In genomic region chr5:43804723-43805122, GRCh38 we compare ENCODE assay signal across 1 cellular context.
A peak's percentile ranks its signal among the peaks of the same experiment; 100 is the strongest.
TF ChIP-seq lines count a peak whose summit lies in the region.

No MANE protein-coding gene starts in this region.

TF ChIP-seq in K562, 482 proteins besides CTCF, POLR2A, EP300 and RAD21 (continued from another document and continues in another):
- TF ChIP-seq REST (CRISPR knock-in tag; IDR thresholded peaks at IDR 0.05; ENCODE audit: low read depth), result no peak
- TF ChIP-seq ZNF175 (CRISPR knock-in tag; IDR thresholded peaks at IDR 0.05; ENCODE audit: low read depth), result peak; percentile 89
- no peak for TF ChIP-seq E2F1 (CRISPR knock-in tag; IDR thresholded peaks at IDR 0.05)
- TF ChIP-seq CBX8 (IDR thresholded peaks at IDR 0.05; ENCODE audit: borderline replicate concordance, extremely low read depth, low read depth, low read length, poor library complexity, severe bottlenecking), result no peak
- TF ChIP-seq CREBBP (IDR thresholded peaks at IDR 0.05; ENCODE audit: low read depth, low read length), result no peak
- TF ChIP-seq NBN (IDR thresholded peaks at IDR 0.05; ENCODE audit: low read depth), result no peak
- no peak for TF ChIP-seq NFIC (IDR thresholded peaks at IDR 0.05)
- peak; percentile 44; the same call in 1 of the 2 replicates for TF ChIP-seq ZKSCAN8 (CRISPR knock-in tag; IDR thresholded peaks at IDR 0.05)
- peak in 1 of 2 experiments; percentile 47; a peak in 2 of 4 replicates for TF ChIP-seq MAZ (CRISPR knock-in tag; conservative IDR thresholded peaks at IDR 0.05 in 1 of 2, IDR thresholded peaks at IDR 0.05 in 1 of 2)
- no peak for TF ChIP-seq THRA (IDR thresholded peaks at IDR 0.05)
- TF ChIP-seq ZNF134 (CRISPR knock-in tag; conservative IDR thresholded peaks at IDR 0.05), result 0 out of 2 replicates have a peak, but pooled peaks have one; percentile 24
- TF ChIP-seq ZHX1 (conservative IDR thresholded peaks at IDR 0.05; ENCODE audit: low read length), result no peak
- TF ChIP-seq NFYB (IDR thresholded peaks at IDR 0.05; ENCODE audit: extremely low read depth, insufficient read length), result no peak
- no peak for TF ChIP-seq DIDO1 (tag; IDR thresholded peaks at IDR 0.05; ENCODE audit: low read depth)
- TF ChIP-seq ELK3 (CRISPR knock-in tag; IDR thresholded peaks at IDR 0.05), result no peak
- no peak for TF ChIP-seq BRCA1 (IDR thresholded peaks at IDR 0.05)
- no peak for TF ChIP-seq BRCA1 (CRISPR knock-in tag; IDR thresholded peaks at IDR 0.05)
- TF ChIP-seq ATF4 (CRISPR knock-in tag; IDR thresholded peaks at IDR 0.05), result peak; percentile 91
- no peak for TF ChIP-seq NRF1 (conservative IDR thresholded peaks at IDR 0.05 in 1 of 2, IDR thresholded peaks at IDR 0.05 in 1 of 2)
- TF ChIP-seq SMARCA5 (IDR thresholded peaks at IDR 0.05), result no peak
- TF ChIP-seq ZFP36 (IDR thresholded peaks at IDR 0.05; ENCODE audit: low read depth, low read length, partially characterized antibody), result no peak
- peak; percentile 65; the same call in 1 of the 2 replicates for TF ChIP-seq ZNF449 (CRISPR knock-in tag; IDR thresholded peaks at IDR 0.05)
- no peak for TF ChIP-seq CBX1 (IDR thresholded peaks at IDR 0.05; ENCODE audit: low read depth)
- no peak for TF ChIP-seq MYBL2 (IDR thresholded peaks at IDR 0.05; ENCODE audit: low read depth)
- TF ChIP-seq MYBL2 (CRISPR knock-in tag; IDR thresholded peaks at IDR 0.05; ENCODE audit: borderline replicate concordance), result no peak
- no peak for TF ChIP-seq HNRNPK (IDR thresholded peaks at IDR 0.05; ENCODE audit: low read depth, low read length, poor library complexity, severe bottlenecking)
- no peak for TF ChIP-seq SIRT6 (IDR thresholded peaks at IDR 0.05; ENCODE audit: low read depth, low read length)
- no peak for TF ChIP-seq NCOR1 (IDR thresholded peaks at IDR 0.05)
- TF ChIP-seq ZNF589 (CRISPR knock-in tag; IDR thresholded peaks at IDR 0.05; ENCODE audit: low read depth), result peak; percentile 84
- TF ChIP-seq TEAD1 (CRISPR knock-in tag; IDR thresholded peaks at IDR 0.05), result peak in 1 of 2 experiments; percentile 81; a peak in 1 of 4 replicates
- no peak for TF ChIP-seq FIP1L1 (IDR thresholded peaks at IDR 0.05; ENCODE audit: low read depth, low read length, poor library complexity, severe bottlenecking)
- TF ChIP-seq ZNF384 (IDR thresholded peaks at IDR 0.05; ENCODE audit: low read depth, low read length), result no peak
- no peak for TF ChIP-seq IFI16 (CRISPR knock-in tag; IDR thresholded peaks at IDR 0.05)
- no peak for TF ChIP-seq ZNF121 (CRISPR knock-in tag; conservative IDR thresholded peaks at IDR 0.05)
- TF ChIP-seq ELF4 (CRISPR knock-in tag; IDR thresholded peaks at IDR 0.05), result peak; percentile 63; the same call in 1 of the 2 replicates
- TF ChIP-seq SUPT5H (IDR thresholded peaks at IDR 0.05), result no peak
- no peak for TF ChIP-seq NFE2 (IDR thresholded peaks at IDR 0.05; ENCODE audit: low read depth)
- peak; percentile 69; the same call in 1 of the 2 replicates for TF ChIP-seq DMBX1 (CRISPR knock-in tag; IDR thresholded peaks at IDR 0.05; ENCODE audit: borderline replicate concordance)
- no peak for TF ChIP-seq POLR2G (IDR thresholded peaks at IDR 0.05; ENCODE audit: low read depth, low read length)
- TF ChIP-seq ZNF133 (CRISPR knock-in tag; IDR thresholded peaks at IDR 0.05), result no peak
- no peak for TF ChIP-seq SLC30A9 (CRISPR knock-in tag; IDR thresholded peaks at IDR 0.05)
- TF ChIP-seq ZBTB12 (CRISPR knock-in tag; IDR thresholded peaks at IDR 0.05), result 0 out of 2 replicates have a peak, but pooled peaks have one; percentile 29
- no peak for TF ChIP-seq CCAR2 (IDR thresholded peaks at IDR 0.05; ENCODE audit: low read depth, low read length)
- peak; percentile 58; the same call in 1 of the 2 replicates for TF ChIP-seq TAL1 (IDR thresholded peaks at IDR 0.05)
- peak; percentile 87 for TF ChIP-seq KLF16 (IDR thresholded peaks at IDR 0.05)
- no peak for TF ChIP-seq NFE2L1 (tag; IDR thresholded peaks at IDR 0.05; ENCODE audit: borderline replicate concordance, low read depth)
- TF ChIP-seq CLOCK (CRISPR knock-in tag; IDR thresholded peaks at IDR 0.05; ENCODE audit: borderline replicate concordance), result peak; percentile 48; the same call in 1 of the 2 replicates
- peak; percentile 50; the same call in 1 of the 2 replicates for TF ChIP-seq ZNF76 (CRISPR knock-in tag; IDR thresholded peaks at IDR 0.05; ENCODE audit: borderline replicate concordance)
- no peak for TF ChIP-seq ZC3H4 (CRISPR knock-in tag; IDR thresholded peaks at IDR 0.05; ENCODE audit: borderline replicate concordance)
- no peak for TF ChIP-seq RBM25 (IDR thresholded peaks at IDR 0.05; ENCODE audit: low read depth, low read length, severe bottlenecking)
- peak; percentile 30; the same call in 1 of the 2 replicates for TF ChIP-seq ZBTB17 (CRISPR knock-in tag; IDR thresholded peaks at IDR 0.05)
- TF ChIP-seq ZNF311 (CRISPR knock-in tag; IDR thresholded peaks at IDR 0.05), result peak; percentile 91
- no peak for TF ChIP-seq MYNN (IDR thresholded peaks at IDR 0.05)
- TF ChIP-seq MYNN (CRISPR knock-in tag; IDR thresholded peaks at IDR 0.05), result no peak
- peak; percentile 83; the same call in 1 of the 2 replicates for TF ChIP-seq TEAD4 (IDR thresholded peaks at IDR 0.05; ENCODE audit: low read length)
- TF ChIP-seq TEAD4 (CRISPR knock-in tag; IDR thresholded peaks at IDR 0.05; ENCODE audit: borderline replicate concordance), result no peak
- peak; percentile 23; the same call in 1 of the 2 replicates for TF ChIP-seq ARID1B (IDR thresholded peaks at IDR 0.05)
- TF ChIP-seq MBD2 (IDR thresholded peaks at IDR 0.05; ENCODE audit: borderline replicate concordance, low read depth), result no peak
- no peak for TF ChIP-seq MCM2 (IDR thresholded peaks at IDR 0.05; ENCODE audit: low read depth)
